Comparison of ENCODE assay signal across 16 cellular contexts in the genomic region with DNA sequence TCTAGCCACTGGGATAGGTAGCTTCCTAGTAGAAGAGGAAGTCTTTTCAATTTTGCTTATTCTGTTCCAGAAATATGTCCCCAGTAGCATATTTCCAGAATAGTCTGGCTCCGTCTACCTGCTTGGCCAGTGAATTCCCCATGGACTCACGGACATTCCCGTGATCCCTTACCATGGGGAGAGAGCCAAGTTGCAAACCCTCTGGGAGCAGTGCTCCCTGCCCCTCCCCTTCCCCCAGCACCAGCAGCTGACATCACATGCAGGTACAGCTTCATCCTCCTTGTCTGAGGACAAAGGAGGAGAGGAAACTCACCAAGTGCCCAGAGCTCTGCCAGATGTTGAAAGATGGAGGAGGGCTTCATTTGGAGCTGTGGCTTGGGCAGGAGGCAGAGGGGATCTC.
DNase-seq lines count a peak whose midpoint lies in the region; ATAC-seq, FAIRE-seq and TF ChIP-seq lines count a peak whose summit lies in the region.
"Had no signal": no experiment of that assay in that cellular context is flagged by ENCODE, and none has a peak within 500 bp of the region (broad histone marks: within the 10 kb centered on the region; RNA-seq: fewer than 3 reads in every experiment).

No MANE protein-coding gene starts in this region.

- H2BK120ac ChIP-seq in trophoblast cell (ENCODE audit: insufficient read depth, low read length, poor library complexity): no peak overlapping the region

- no peak overlapping the region for H3K27ac Mint-ChIP-seq in activated B cell treated with CpG ODN at 0.5 μM for 24 hours
- H3K27ac Mint-ChIP-seq: CD4-positive, alpha-beta memory T cell had no signal

- H3K27ac ChIP-seq in Karpas-422 (ENCODE audit: low read length): peak overlapping the region; percentile 62
- H3K27ac ChIP-seq in trophoblast cell (ENCODE audit: low read depth, low read length): no peak overlapping the region
- H3K27ac ChIP-seq in mammary epithelial cell (ENCODE audit: insufficient read depth, low read depth, low read length): no peak overlapping the region

- H3K27me3 ChIP-seq in Karpas-422 (ENCODE audit: low read length) (no peaks in the 10 kb centered on the region), trophoblast cell (ENCODE audit: insufficient read depth, low read length) (no peaks in the 10 kb centered on the region), mammary epithelial cell (ENCODE audit: insufficient read depth, low read length) (no peaks in the 10 kb centered on the region)

- no peak for TF ChIP-seq CTCF in activated B cell treated with CpG ODN at 0.5 μM for 24 hours (IDR thresholded peaks at IDR 0.05)
- no peak for TF ChIP-seq CTCF in mammary epithelial cell (conservative IDR thresholded peaks at IDR 0.05 in 1 of 2, IDR thresholded peaks at IDR 0.05 in 1 of 2; ENCODE audit: extremely low read depth in 1 of 2, insufficient read depth in 1 of 2, low read depth in 1 of 2, low read length in 2 of 2)

- peaks cover 93% of the 10 kb centered on the region for H3K79me2 ChIP-seq in Karpas-422 (ENCODE audit: low read length)
- H3K79me2 ChIP-seq in trophoblast cell (ENCODE audit: control insufficient read depth, insufficient read depth, low read length, poor library complexity): no peaks in the 10 kb centered on the region
- H3K79me2 ChIP-seq in mammary epithelial cell (ENCODE audit: insufficient read depth, low read length): no peaks in the 10 kb centered on the region

- in situ Hi-C loops in mammary epithelial cell (cut with MboI; ENCODE audit: low sequenced_read_pairs in 2 of 2): loop anchor here in 1 of 2 donors (25.0 kb wide), 1 partner anchor 379 kb away; no protein-coding TSS in a partner anchor

- no peaks in the 10 kb centered on the region for H3K9me2 ChIP-seq in Karpas-422 (replicated peaks; ENCODE audit: insufficient read depth, low read length)

- H3K79me1 ChIP-seq in trophoblast cell (ENCODE audit: low read length): no peaks in the 10 kb centered on the region

- H3K9me3 ChIP-seq in Karpas-422 (ENCODE audit: low read length) (no peaks in the 10 kb centered on the region), trophoblast cell (ENCODE audit: insufficient read depth, low read depth, low read length) (peaks cover 2% of the 10 kb centered on the region), mammary epithelial cell (replicated peaks; ENCODE audit: insufficient read depth, low read length) (no peaks in the 10 kb centered on the region)

- no peak overlapping the region for H3K4ac ChIP-seq in trophoblast cell (ENCODE audit: low read depth, low read length)

- peaks cover 21% of the 10 kb centered on the region for H3K36me3 ChIP-seq in Karpas-422 (ENCODE audit: insufficient read depth, low read length)
- no peaks in the 10 kb centered on the region for H3K36me3 ChIP-seq in trophoblast cell (ENCODE audit: control insufficient read depth in 1 of 2, insufficient read depth in 2 of 2, low read length in 2 of 2)
- no peaks in the 10 kb centered on the region for H3K36me3 ChIP-seq in mammary epithelial cell (ENCODE audit: insufficient read depth, low read length)

- FAIRE-seq in GM12891 (lab: Jason Lieb, UNC): peak; percentile 45

- H3K36me3 Mint-ChIP-seq in activated B cell treated with CpG ODN at 0.5 μM for 24 hours (ENCODE audit: low read depth): no peaks in the 10 kb centered on the region
- H3K36me3 Mint-ChIP-seq: CD4-positive, alpha-beta memory T cell had no signal

- no peak overlapping the region for H3K18ac ChIP-seq in trophoblast cell (ENCODE audit: low read length)

- H2BK12ac ChIP-seq in trophoblast cell (ENCODE audit: low read length): no peak overlapping the region

- no peak overlapping the region for H3K14ac ChIP-seq in trophoblast cell (ENCODE audit: low read length)

- TF ChIP-seq POLR2A in GM12891 (IDR thresholded peaks at IDR 0.05; ENCODE audit: low read depth, low read length): no peak

- dilution Hi-C loops in mammary epithelial cell (cut with HindIII; ENCODE audit: low sequenced_read_pairs): no loop called here

- BruUV-seq in mammary epithelial cell (replicated peaks; lab: Mats Ljungman, UMichigan): no TSS peak

- no peaks in the 10 kb centered on the region for H3K27me3 Mint-ChIP-seq in activated B cell treated with CpG ODN at 0.5 μM for 24 hours
- H3K27me3 Mint-ChIP-seq: CD4-positive, alpha-beta memory T cell had no signal

- H4K91ac ChIP-seq in trophoblast cell (ENCODE audit: low read depth, low read length): no peak overlapping the region

- no CpG with 5 or more reads among the region's 3 CpGs for WGBS in trophoblast cell (ENCODE audit: extremely low coverage, insufficient coverage, insufficient read length)
- 36% methylated on average over 3 of the region's 3 CpGs for whole genome bisulfite sequencing in mammary epithelial cell (ENCODE audit: low coverage, missing lambda C conversion rate)

- H3K23ac ChIP-seq in trophoblast cell (ENCODE audit: low read length): no peak overlapping the region

- no peak overlapping the region for H4K12ac ChIP-seq in trophoblast cell (ENCODE audit: low read depth, low read length)

- H2AK5ac ChIP-seq in trophoblast cell (ENCODE audit: low read length): no peak overlapping the region

- H3K4me3 Mint-ChIP-seq in activated B cell treated with CpG ODN at 0.5 μM for 24 hours: no peak overlapping the region
- H3K4me3 Mint-ChIP-seq: CD4-positive, alpha-beta memory T cell had no signal

- no peaks in the 10 kb centered on the region for H3K9me3 Mint-ChIP-seq in activated B cell treated with CpG ODN at 0.5 μM for 24 hours
- H3K9me3 Mint-ChIP-seq: CD4-positive, alpha-beta memory T cell had no signal

- peaks cover 21% of the 10 kb centered on the region for H3K4me1 Mint-ChIP-seq in activated B cell treated with CpG ODN at 0.5 μM for 24 hours

- no peak for DNase-seq in GM12891 (ENCODE audit: insufficient read length, low spot score)
- no peak for DNase-seq in Karpas-422
- no peak for DNase-seq in activated B cell treated with CpG ODN at 0.5 μM for 24 hours
- DNase-seq in trophoblast cell: peak; percentile 95 to 96
- no peak for DNase-seq in posterior vena cava (ENCODE audit: low spot score)
- no peak for DNase-seq in NCI-H2171 (lab: John Stamatoyannopoulos, UW)
- no peak for DNase-seq in mammary epithelial cell
- DNase-seq: C1 segment of cervical spinal cord; Calu3; CD4-positive, alpha-beta memory T cell; COR-L47; DMS53; DMS79 treated with DMSO at 0.1 percent for 48 hours; GF-D8; GOT3; HCEC 1CT had no signal

- POLR2A ChIA-PET in activated B cell treated with CpG ODN at 0.5 μM for 24 hours (lab: Charles Lee): no interaction called here

- H4K8ac ChIP-seq in trophoblast cell (ENCODE audit: low read depth, low read length): no peak overlapping the region

- no peaks in the 10 kb centered on the region for H4K20me1 ChIP-seq in Karpas-422 (ENCODE audit: insufficient read depth, low read depth, low read length)
- H4K20me1 ChIP-seq in mammary epithelial cell (ENCODE audit: insufficient read depth, low read length): no peaks in the 10 kb centered on the region

- H2AFZ ChIP-seq in Karpas-422 (ENCODE audit: low read length) (no peak overlapping the region), trophoblast cell (ENCODE audit: insufficient read depth, low read length, poor library complexity) (no peak overlapping the region), mammary epithelial cell (ENCODE audit: low read depth, low read length) (no peak overlapping the region)

- CTCF ChIA-PET in activated B cell treated with CpG ODN at 0.5 μM for 24 hours (lab: Charles Lee) (interaction anchor here (1.3 kb wide), 1 partner anchor 20 kb away, joined by 4 read pairs; no protein-coding TSS in a partner anchor), mammary epithelial cell (lab: Charles Lee; ENCODE audit: low non-redundant PET) (no interaction called here)

- H3K4me1 ChIP-seq in Karpas-422 (ENCODE audit: low read length) (peaks cover 97% of the 10 kb centered on the region), trophoblast cell (ENCODE audit: control insufficient read depth in 1 of 2, insufficient read depth in 2 of 2, low read length in 2 of 2) (peaks cover 4 to 5% of the 10 kb centered on the region in 2 experiments), mammary epithelial cell (ENCODE audit: insufficient read depth, low read length) (peaks cover 4% of the 10 kb centered on the region)

- intact Hi-C loops in activated B cell treated with CpG ODN at 0.5 μM for 24 hours (cut with micrococcal nuclease): no loop called here
- intact Hi-C loops in posterior vena cava (cut with DNase I): no loop called here
- intact Hi-C loops in mammary epithelial cell (cut with micrococcal nuclease): no loop called here

- H2BK5ac ChIP-seq in trophoblast cell (ENCODE audit: low read depth, low read length, poor library complexity): no peak overlapping the region

- H3K4me2 ChIP-seq in Karpas-422 (ENCODE audit: low read depth, low read length, poor library complexity, severe bottlenecking): peak overlapping the region; percentile 29
- no peak overlapping the region for H3K4me2 ChIP-seq in trophoblast cell (ENCODE audit: low read length)
- H3K4me2 ChIP-seq in mammary epithelial cell (ENCODE audit: insufficient read depth, low read depth, low read length): no peak overlapping the region

- peak; percentile 18 for ATAC-seq in activated B cell treated with CpG ODN at 0.5 μM for 24 hours (ENCODE audit: low read depth)

- H3K9ac ChIP-seq in Karpas-422 (ENCODE audit: low read length) (peak overlapping the region; percentile 43), trophoblast cell (ENCODE audit: low read length) (no peak overlapping the region), mammary epithelial cell (ENCODE audit: insufficient read depth, low read length) (no peak overlapping the region)

- H3K4me3 ChIP-seq in Karpas-422 (ENCODE audit: low read length): no peak overlapping the region
- H3K4me3 ChIP-seq in trophoblast cell (ENCODE audit: low read depth, low read length): no peak overlapping the region
- no peak overlapping the region for H3K4me3 ChIP-seq in mammary epithelial cell (replicated peaks in 1 of 3; ENCODE audit: insufficient read depth in 1 of 3, low read depth in 2 of 3, low read length in 3 of 3)

TF ChIP-seq in GM12891, 5 proteins besides CTCF, POLR2A, EP300 and RAD21:
- TF ChIP-seq POLR2AphosphoS5 (IDR thresholded peaks at IDR 0.05; ENCODE audit: low read depth, low read length) (no peak), POU2F2 (IDR thresholded peaks at IDR 0.05; ENCODE audit: low read depth, low read length) (no peak), TAF1 (IDR thresholded peaks at IDR 0.05; ENCODE audit: low read depth, low read length) (no peak)
TF ChIP-seq in GM12891: peak in this region for 0.

Comparison
In these comparisons a context has a peak if more than half of its experiments do, and no peak if none do; other contexts are left out.
1. DNase-seq: peak in trophoblast cell (2 of 2); none in GM12891 (single experiment), Karpas-422 (single experiment), activated B cell treated with CpG ODN at 0.5 μM for 24 hours (single experiment), posterior vena cava (single experiment), NCI-H2171 (single experiment) and mammary epithelial cell (single experiment).